In the genomic region with DNA sequence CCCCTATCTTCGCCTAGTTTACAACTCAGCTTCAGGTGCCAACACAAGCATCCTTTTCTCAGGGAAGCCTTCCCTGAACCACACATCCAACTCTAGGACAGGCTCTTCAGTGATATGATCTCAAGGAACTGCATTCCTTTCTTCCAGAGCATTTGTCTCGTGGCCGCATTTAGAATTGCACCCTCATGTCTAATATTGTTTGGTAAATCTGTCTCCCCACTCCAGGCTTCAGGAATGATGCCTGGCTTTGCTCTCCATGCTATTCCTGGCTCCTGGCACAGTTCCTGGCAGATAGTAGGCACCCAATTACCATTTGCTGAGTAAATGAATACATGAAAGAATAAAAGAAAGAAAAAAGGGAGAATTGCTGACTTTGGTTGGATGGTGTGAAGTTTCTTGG, we compare ENCODE assay signal across 19 cellular contexts. TPM values are rescaled to one million over a fixed set of nuclear protein-coding genes. Genes with fewer than 3 reads are reported as not detected.
A peak's percentile ranks its signal among the peaks of the same experiment; 100 is the strongest.
DNase-seq lines count a peak whose midpoint lies in the region; ATAC-seq and TF ChIP-seq lines count a peak whose summit lies in the region.
"Had no signal": no experiment of that assay in that cellular context is flagged by ENCODE, and none has a peak within 500 bp of the region (broad histone marks: within the 10 kb centered on the region; RNA-seq: fewer than 3 reads in every experiment).

No MANE protein-coding gene starts in this region.

- TF ChIP-seq CTCF in right atrium auricular region (IDR thresholded peaks at IDR 0.05) = no peak
- peak; percentile 17 for TF ChIP-seq CTCF in fibroblast of the aortic adventitia (IDR thresholded peaks at IDR 0.05; ENCODE audit: insufficient read depth, low read length)

- intact Hi-C loops in Right ventricle myocardium inferior (cut with DNase I) = loop anchor here (2.0 kb wide), 1 partner anchor 15 kb away; no protein-coding TSS in a partner anchor
- intact Hi-C loops in aorta (cut with DNase I) = no loop called here

- peaks cover 0 to 11% (median 10%) of the 10 kb centered on the region in 3 donors for H3K27me3 Mint-ChIP-seq in naive B cell

- WGBS in aorta, 2 donors = 12 to 13% methylated on average over 3 of the region's 3 CpGs

- H3K9me3 ChIP-seq in right atrium auricular region (no peaks in the 10 kb centered on the region), aorta (ENCODE audit: control insufficient read depth, low read length) (no peaks in the 10 kb centered on the region)
- H3K9me3 ChIP-seq: ovary, tibial nerve had no signal

- H3K4me3 ChIP-seq in right atrium auricular region (no peak overlapping the region), fibroblast of the aortic adventitia (ENCODE audit: low read depth, low read length) (no peak overlapping the region), aorta (ENCODE audit: low read length in 2 of 2) (no peak overlapping the region)
- H3K4me3 ChIP-seq: GM23338, ovary, tibial nerve had no signal

- H3K27ac ChIP-seq in right atrium auricular region (peak overlapping the region in 1 of 2 donors; percentile 48), aorta (ENCODE audit: low read depth in 1 of 2, low read length in 2 of 2) (peak overlapping the region; percentile 38 to 77)
- H3K27ac ChIP-seq: C4-2B, ovary had no signal

- H3K9me3 Mint-ChIP-seq in naive B cell = no peaks in the 10 kb centered on the region
- H3K9me3 Mint-ChIP-seq: GM23338 had no signal

- H3K4me3 Mint-ChIP-seq in naive B cell = peak overlapping the region in 4 of 8 donors; percentile 10 to 37 (median 24)
- H3K4me3 Mint-ChIP-seq: GM23338 had no signal

- no peaks in the 10 kb centered on the region for H3K36me3 ChIP-seq in right atrium auricular region
- no peaks in the 10 kb centered on the region for H3K36me3 ChIP-seq in aorta (ENCODE audit: control insufficient read depth in 1 of 2, insufficient read depth in 2 of 2, low read length in 1 of 2)
- H3K36me3 ChIP-seq: ovary, tibial nerve had no signal

- peak; percentile 42 for ATAC-seq in Right ventricle myocardium inferior
- ATAC-seq in naive B cell (ENCODE audit: low read depth in 2 of 2) = no peak
- peak; percentile 42 for ATAC-seq in aorta (ENCODE audit: low FRiP score)
- ATAC-seq: GM23338 had no signal

- no peaks in the 10 kb centered on the region for H3K27me3 ChIP-seq in right atrium auricular region
- no peaks in the 10 kb centered on the region for H3K27me3 ChIP-seq in aorta (ENCODE audit: control insufficient read depth in 1 of 2, insufficient read depth in 2 of 2, low read length in 1 of 2)
- H3K27me3 ChIP-seq: ovary, tibial nerve had no signal

- H3K27ac Mint-ChIP-seq in naive B cell = peak overlapping the region in 4 of 6 donors; percentile 37 to 69 (median 62)
- H3K27ac Mint-ChIP-seq: GM23338 had no signal

- H3K4me1 ChIP-seq in right atrium auricular region = peaks cover 0 to 48% of the 10 kb centered on the region in 2 donors
- H3K4me1 ChIP-seq in aorta (ENCODE audit: control insufficient read depth in 1 of 2, insufficient read depth in 2 of 2, low read length in 2 of 2) = peaks cover 8 to 9% of the 10 kb centered on the region in 2 donors

- peaks cover 8 to 25% (median 11%) of the 10 kb centered on the region in 3 donors for H3K4me1 Mint-ChIP-seq in naive B cell
- H3K4me1 Mint-ChIP-seq: GM23338 had no signal

- no peak for DNase-seq in Right ventricle myocardium inferior (ENCODE audit: missing footprints)
- DNase-seq in right atrium auricular region (ENCODE audit: low spot score) = no peak
- peak; percentile 35 for DNase-seq in fibroblast of the aortic adventitia (ENCODE audit: low read depth)
- DNase-seq in naive B cell = no peak
- DNase-seq in aorta = no peak
- DNase-seq in SHP77 treated with DMSO at 0.1 percent for 48 hours (lab: John Stamatoyannopoulos, UW) = no peak
- DNase-seq in NCI-H524 treated with DMSO at 0.1 percent for 48 hours (lab: John Stamatoyannopoulos, UW) = no peak
- DNase-seq in activated CD4-positive, alpha-beta T cell treated with anti-CD3 and anti-CD28 coated beads, Interleukin-2, amount 50 U/mL, for 48 hours = no peak
- DNase-seq: activated CD4-positive, alpha-beta T cell treated with anti-CD3 and anti-CD28 coated beads for 4 hours; activated effector memory CD4-positive, alpha-beta T cell treated with Interleukin-2 at 50 U/mL for 16 hours; amniotic stem cell; NCI-H1417; NCI-H2171 treated with DMSO at 0.1 percent for 48 hours; NCI-H774; ovary had no signal

- no peaks in the 10 kb centered on the region for H3K36me3 Mint-ChIP-seq in naive B cell

RNA-seq across cellular contexts. Expression of gene CYP19A1, which starts 2.4 kb away (rescaled TPM):
- total RNA-seq in Right ventricle myocardium inferior (0.65 TPM), right atrium auricular region (1 to 10 TPM in 1 of 2 donors, not detected in 1; 2.4 TPM), fibroblast of the aortic adventitia (ENCODE audit: low replicate concordance) (0.98 and 3.1 TPM in 2 replicates), aorta (1 to 10 TPM; 3.2 to 4.5 TPM)
- polyA plus RNA-seq in naive B cell (ENCODE audit: low read depth in 6 of 6) (not detected), aorta (1 to 10 TPM in 1 of 2 donors, under 1 TPM in 1; 0.77 to 4.8 TPM)
- total RNA-seq: GM23338 had no signal

RNA-seq across cellular contexts. Expression of gene GLDN, which starts 5.4 kb away (rescaled TPM):
- total RNA-seq in Right ventricle myocardium inferior (8.4 TPM), right atrium auricular region (1 to 10 TPM; 1.9 to 9.4 TPM), fibroblast of the aortic adventitia (ENCODE audit: low replicate concordance) (0.49 and 13.3 TPM in 2 replicates), aorta (10 to 100 TPM; 23.0 to 49.2 TPM)
- polyA plus RNA-seq in naive B cell (ENCODE audit: low read depth in 6 of 6) (not detected), aorta (1 to 10 TPM; 3.0 to 8.8 TPM)
- total RNA-seq: A673 had no signal

Comparison
In these comparisons a context has a peak if more than half of its experiments do, and no peak if none do; other contexts are left out.
1. ATAC-seq: peak in Right ventricle myocardium inferior (single experiment) and aorta (single experiment); none in naive B cell (0 of 2).